Comparison of ENCODE assay signal across 18 cellular contexts in genomic region chr1:7690496-7691182, GRCh38.
DNase-seq lines count a peak whose midpoint lies in the region; ATAC-seq and TF ChIP-seq lines count a peak whose summit lies in the region.
"Had no signal": no experiment of that assay in that cellular context is flagged by ENCODE, and none has a peak within 500 bp of the region (broad histone marks: within the 10 kb centered on the region; RNA-seq: fewer than 3 reads in every experiment).

No MANE protein-coding gene starts in this region.

- no peaks in the 10 kb centered on the region for H3K4me1 Mint-ChIP-seq in activated naive CD8-positive, alpha-beta T cell treated with anti-CD3 and anti-CD28 coated beads, Interleukin-2, amount 50 U/mL, for 24 hours
- no peaks in the 10 kb centered on the region for H3K4me1 Mint-ChIP-seq in activated naive CD8-positive, alpha-beta T cell treated with anti-CD3 and anti-CD28 coated beads for 36 hours
- no peaks in the 10 kb centered on the region for H3K4me1 Mint-ChIP-seq in glutamatergic neuron (ENCODE audit: low read depth, unreplicated experiment)

- H3K4me3 Mint-ChIP-seq in activated naive CD8-positive, alpha-beta T cell treated with anti-CD3 and anti-CD28 coated beads, Interleukin-2, amount 50 U/mL, for 24 hours, result no peak overlapping the region
- H3K4me3 Mint-ChIP-seq in activated naive CD8-positive, alpha-beta T cell treated with anti-CD3 and anti-CD28 coated beads for 36 hours, result no peak overlapping the region
- H3K4me3 Mint-ChIP-seq in glutamatergic neuron (ENCODE audit: unreplicated experiment), result no peak overlapping the region

- no peak overlapping the region for H3K27ac Mint-ChIP-seq in activated naive CD8-positive, alpha-beta T cell treated with anti-CD3 and anti-CD28 coated beads, Interleukin-2, amount 50 U/mL, for 24 hours
- H3K27ac Mint-ChIP-seq in activated naive CD8-positive, alpha-beta T cell treated with anti-CD3 and anti-CD28 coated beads for 36 hours, result no peak overlapping the region
- H3K27ac Mint-ChIP-seq in glutamatergic neuron (ENCODE audit: unreplicated experiment), result peak overlapping the region; percentile 38

- H3K27me3 ChIP-seq in esophagus squamous epithelium, result peaks cover 0 to 20% (median 0%) of the 10 kb centered on the region in 4 donors
- H3K27me3 ChIP-seq: MG63 had no signal

- DNase-seq in activated naive CD8-positive, alpha-beta T cell treated with anti-CD3 and anti-CD28 coated beads, Interleukin-2, amount 50 U/mL, for 24 hours, result no peak
- no peak for DNase-seq in activated naive CD8-positive, alpha-beta T cell treated with anti-CD3 and anti-CD28 coated beads for 36 hours
- DNase-seq in NCI-H2171 treated with DMSO at 0.1 percent for 48 hours (lab: John Stamatoyannopoulos, UW) (peak; percentile 67), glutamatergic neuron (no peak), esophagus squamous epithelium (lab: John Stamatoyannopoulos, UW) (no peak)
- no peak for DNase-seq in activated effector memory CD4-positive, alpha-beta T cell treated with Interleukin-2 at 50 U/mL for 16 hours
- DNase-seq: C1 segment of cervical spinal cord, GDM1, IMR-90, Kasumi-1, MG63, NCI-H1048, NCI-H1436, NCI-H2081, PC-9 had no signal

- no peaks in the 10 kb centered on the region for H3K36me3 Mint-ChIP-seq in activated naive CD8-positive, alpha-beta T cell treated with anti-CD3 and anti-CD28 coated beads, Interleukin-2, amount 50 U/mL, for 24 hours (ENCODE audit: low read depth)
- H3K36me3 Mint-ChIP-seq in activated naive CD8-positive, alpha-beta T cell treated with anti-CD3 and anti-CD28 coated beads for 36 hours, result peaks cover 3% of the 10 kb centered on the region
- peaks cover 28% of the 10 kb centered on the region for H3K36me3 Mint-ChIP-seq in glutamatergic neuron (ENCODE audit: unreplicated experiment)

- WGBS in esophagus squamous epithelium, 2 donors, result 79 to 81% methylated on average over 6 to 17 of the region's 17 CpGs

- H3K36me3 ChIP-seq in esophagus squamous epithelium, result no peaks in the 10 kb centered on the region
- H3K36me3 ChIP-seq: MG63, SJSA1 had no signal

- H3K4me1 ChIP-seq in esophagus squamous epithelium, result no peaks in the 10 kb centered on the region
- H3K4me1 ChIP-seq: SJSA1 had no signal

- peaks cover 0 to 16% (median 0%) of the 10 kb centered on the region in 3 donors for H3K9me3 ChIP-seq in esophagus squamous epithelium
- H3K9me3 ChIP-seq: MG63, SJSA1 had no signal

- H3K9me3 Mint-ChIP-seq in activated naive CD8-positive, alpha-beta T cell treated with anti-CD3 and anti-CD28 coated beads, Interleukin-2, amount 50 U/mL, for 24 hours, result peaks cover 11% of the 10 kb centered on the region
- H3K9me3 Mint-ChIP-seq in activated naive CD8-positive, alpha-beta T cell treated with anti-CD3 and anti-CD28 coated beads for 36 hours, result peaks cover 12% of the 10 kb centered on the region
- H3K9me3 Mint-ChIP-seq in glutamatergic neuron (ENCODE audit: unreplicated experiment), result peaks cover 15% of the 10 kb centered on the region

- no peak overlapping the region for H3K27ac ChIP-seq in esophagus squamous epithelium
- H3K27ac ChIP-seq: HL-60, PC-9, SJSA1 had no signal

- TF ChIP-seq CTCF in glutamatergic neuron (IDR thresholded peaks at IDR 0.05; ENCODE audit: partially characterized antibody, unreplicated experiment) (no peak), esophagus squamous epithelium (IDR thresholded peaks at IDR 0.05) (no peak)

- intact Hi-C loops in esophagus squamous epithelium (cut with DNase I), result no loop called here

- no peak overlapping the region for H3K4me3 ChIP-seq in esophagus squamous epithelium
- H3K4me3 ChIP-seq: MG63, PC-9, SJSA1 had no signal

- ATAC-seq in activated naive CD8-positive, alpha-beta T cell treated with anti-CD3 and anti-CD28 coated beads, Interleukin-2, amount 50 U/mL, for 24 hours, result peak; percentile 58
- ATAC-seq in HG03095 (IDR thresholded peaks at IDR 0.05; ENCODE audit: unreplicated experiment), result no peak

- no peak for TF ChIP-seq POLR2A in esophagus squamous epithelium (IDR thresholded peaks at IDR 0.05)

- H3K27me3 Mint-ChIP-seq in activated naive CD8-positive, alpha-beta T cell treated with anti-CD3 and anti-CD28 coated beads, Interleukin-2, amount 50 U/mL, for 24 hours, result peaks cover 4% of the 10 kb centered on the region
- H3K27me3 Mint-ChIP-seq in activated naive CD8-positive, alpha-beta T cell treated with anti-CD3 and anti-CD28 coated beads for 36 hours, result peaks cover 20% of the 10 kb centered on the region
- H3K27me3 Mint-ChIP-seq in glutamatergic neuron (ENCODE audit: unreplicated experiment), result peaks cover 9% of the 10 kb centered on the region
